15 cellular contexts compared by ENCODE assay signal in the genomic region with DNA sequence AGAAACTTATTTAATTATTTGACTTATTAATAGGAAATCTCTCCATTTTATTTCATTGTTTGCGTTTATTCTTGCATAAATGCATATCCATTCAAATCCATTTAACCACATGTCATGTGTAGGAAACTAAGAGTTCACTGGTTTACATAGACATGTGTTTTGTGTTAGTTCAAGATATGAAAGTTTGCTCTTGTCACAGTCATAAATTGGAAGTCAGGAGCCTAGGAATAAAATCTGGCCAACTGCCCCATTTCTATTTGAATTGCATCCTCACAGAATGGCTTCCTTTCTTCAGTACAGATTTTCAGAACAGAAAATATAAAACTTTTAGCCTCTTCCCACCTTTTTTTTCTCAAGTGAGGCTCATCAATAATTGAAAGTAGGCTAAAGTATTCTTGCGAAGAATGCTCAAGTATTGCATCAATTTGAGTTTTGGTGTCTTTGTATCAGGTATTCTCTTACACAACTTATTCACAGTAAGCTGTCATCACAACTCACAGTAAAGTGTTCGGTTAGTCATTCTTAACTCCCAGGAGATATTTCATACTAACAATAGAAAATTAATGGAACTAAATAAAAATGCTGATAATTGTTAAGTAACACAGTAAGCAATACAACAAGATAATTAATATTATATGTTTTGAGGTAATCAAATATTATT.
"Had no signal": no experiment of that assay in that cellular context is flagged by ENCODE, and none has a peak within 500 bp of the region (broad histone marks: within the 10 kb centered on the region; RNA-seq: fewer than 3 reads in every experiment).

No MANE protein-coding gene starts in this region.

- H3K36me3 ChIP-seq: adrenal gland, tibial artery, uterus had no signal

- H3K27me3 ChIP-seq: adrenal gland, tibial artery, uterus had no signal

- H3K27me3 Mint-ChIP-seq: activated CD4-positive, alpha-beta T cell treated with anti-CD3 and anti-CD28 coated beads for 36 hours had no signal

- H3K27ac ChIP-seq: adrenal gland, epithelial cell of prostate, tibial artery, uterus had no signal

- H3K9me3 Mint-ChIP-seq: WTC11 had no signal

- ATAC-seq: activated CD4-positive, alpha-beta T cell treated with anti-CD3 and anti-CD28 coated beads for 36 hours; activated naive CD4-positive, alpha-beta T cell treated with anti-CD3 and anti-CD28 coated beads, Interleukin-2, amount 50 U/mL, for 72 hours; natural killer cell; stimulated activated naive CD8-positive, alpha-beta T cell treated with anti-CD3 and anti-CD28 coated beads, Interleukin-15, Interleukin-2, amounts not matched to agents 100 U/mL and 50 U/mL, for 24 hours; WTC11 had no signal

- H3K4me1 Mint-ChIP-seq: activated CD4-positive, alpha-beta T cell treated with anti-CD3 and anti-CD28 coated beads for 36 hours; natural killer cell had no signal

- H3K36me3 Mint-ChIP-seq: natural killer cell, WTC11 had no signal

- H3K4me1 ChIP-seq: adrenal gland, tibial artery, uterus had no signal

- H3K4me3 ChIP-seq: adrenal gland, tibial artery, uterus had no signal

- H3K4me3 Mint-ChIP-seq: activated CD4-positive, alpha-beta T cell treated with anti-CD3 and anti-CD28 coated beads for 36 hours; natural killer cell; WTC11 had no signal

- H3K9me3 ChIP-seq: tibial artery, uterus had no signal

- DNase-seq: activated CD4-positive, alpha-beta T cell treated with anti-CD3 and anti-CD28 coated beads for 36 hours; activated CD4-positive, alpha-beta T cell treated with anti-CD3 and anti-CD28 coated beads, Interleukin-2, amount 50 U/mL, for 48 hours; activated gamma-delta T cell treated with Interleukin-2 at 50 U/mL for 16 hours; adrenal gland; natural killer cell; posterior cingulate gyrus; stimulated activated CD4-positive, alpha-beta T cell treated with anti-CD3 and anti-CD28 coated beads, Interleukin-12 subunit alpha, Interleukin-12 subunit beta, amount 100 ng/mL, for 4 hours; stimulated activated CD4-positive, alpha-beta T cell treated with anti-CD3 and anti-CD28 coated beads, Interleukin-2, amount 100 ng/mL, for 24 hours; stimulated activated naive CD8-positive, alpha-beta T cell treated with anti-CD3 and anti-CD28 coated beads, Interleukin-15, Interleukin-2, amounts not matched to agents 100 U/mL and 50 U/mL, for 24 hours; substantia nigra; tibial artery; uterus had no signal

- H3K27ac Mint-ChIP-seq: activated CD4-positive, alpha-beta T cell treated with anti-CD3 and anti-CD28 coated beads for 36 hours; activated naive CD4-positive, alpha-beta T cell treated with anti-CD3 and anti-CD28 coated beads, Interleukin-2, amount 50 U/mL, for 72 hours; natural killer cell; WTC11 had no signal
